Comparison of ENCODE assay signal across 24 cellular contexts in the genomic region with DNA sequence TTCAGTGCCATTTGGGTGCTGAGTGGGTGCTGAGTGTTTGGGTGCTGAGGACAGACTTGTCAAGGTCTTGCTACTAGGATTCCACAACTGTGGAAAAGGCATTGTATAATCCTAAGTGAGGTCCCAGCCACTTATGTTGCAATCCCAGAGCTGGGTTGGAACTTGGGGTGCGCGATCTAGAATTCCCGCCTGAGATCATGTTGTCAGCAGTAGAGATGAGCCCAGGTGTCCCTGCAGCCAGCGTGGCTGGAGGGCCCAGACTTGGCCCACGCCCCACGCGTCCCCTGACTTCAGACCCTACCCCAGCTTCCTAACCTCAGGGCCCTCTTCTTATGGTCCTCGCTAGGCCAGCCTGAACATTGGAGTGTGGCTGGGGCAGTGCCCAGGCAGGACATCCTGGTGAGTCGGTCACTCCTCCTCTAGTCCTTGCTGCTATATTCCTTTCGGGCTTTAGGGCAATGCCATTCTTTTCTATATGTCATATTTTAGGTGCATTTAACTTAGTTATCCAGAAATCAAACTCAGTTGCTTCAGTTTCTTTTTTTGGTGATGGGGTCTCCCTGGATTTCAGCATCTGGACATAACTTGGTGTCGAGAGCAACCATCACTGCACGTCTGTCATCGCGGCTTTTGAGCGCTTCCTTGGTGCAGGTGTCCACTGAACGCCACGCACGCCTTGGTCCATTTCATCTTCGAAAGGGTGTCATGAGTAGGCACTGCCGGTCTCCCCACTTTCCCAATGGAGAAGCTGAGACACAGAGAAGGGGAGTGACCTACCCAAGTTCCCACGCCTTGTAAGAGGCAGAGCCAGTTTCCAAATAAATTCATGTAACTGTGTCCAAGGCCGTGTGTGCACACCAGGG. TPM values are rescaled to one million over a fixed set of nuclear protein-coding genes. Genes with fewer than 3 reads are reported as not detected.
DNase-seq lines count a peak whose midpoint lies in the region; ATAC-seq and TF ChIP-seq lines count a peak whose summit lies in the region.
"Had no signal": no experiment of that assay in that cellular context is flagged by ENCODE, and none has a peak within 500 bp of the region (broad histone marks: within the 10 kb centered on the region; RNA-seq: fewer than 3 reads in every experiment).

No MANE protein-coding gene starts in this region.

- H3K27ac ChIP-seq in RWPE2 (ENCODE audit: poor library complexity, severe bottlenecking), result no peak overlapping the region
- no peak overlapping the region for H3K27ac ChIP-seq in spleen
- H3K27ac ChIP-seq: C4-2B, upper lobe of left lung had no signal

- H3K4me1 ChIP-seq in RWPE2 (ENCODE audit: insufficient read depth, poor library complexity, severe bottlenecking), result no peaks in the 10 kb centered on the region
- H3K4me1 ChIP-seq in spleen, result no peaks in the 10 kb centered on the region
- H3K4me1 ChIP-seq: upper lobe of left lung had no signal

- H3K4me3 ChIP-seq in RWPE2 (ENCODE audit: severe bottlenecking) (no peak overlapping the region), spleen (no peak overlapping the region)
- H3K4me3 ChIP-seq: K562, lung, upper lobe of left lung had no signal

- H3K9me3 ChIP-seq in RWPE2 (ENCODE audit: severe bottlenecking) (no peaks in the 10 kb centered on the region), spleen (peaks cover 0 to 9% (median 0%) of the 10 kb centered on the region in 8 donors)
- H3K9me3 ChIP-seq: upper lobe of left lung had no signal

- no peaks in the 10 kb centered on the region for H3K36me3 Mint-ChIP-seq in glutamatergic neuron (ENCODE audit: unreplicated experiment)
- H3K36me3 Mint-ChIP-seq: activated naive CD8-positive, alpha-beta T cell treated with anti-CD3 and anti-CD28 coated beads for 36 hours had no signal

- H3K4me3 Mint-ChIP-seq in glutamatergic neuron (ENCODE audit: unreplicated experiment), result no peak overlapping the region
- H3K4me3 Mint-ChIP-seq: activated naive CD8-positive, alpha-beta T cell treated with anti-CD3 and anti-CD28 coated beads for 36 hours; nephron had no signal

- DNase-seq in HT-29 (ENCODE audit: low spot score) (peak; percentile 19), RWPE2 (ENCODE audit: low spot score) (peak; percentile 38), glutamatergic neuron (peak; percentile 9), spleen (peak; percentile 59), COLO829 (ENCODE audit: low spot score) (no peak), retina (no peak)
- DNase-seq: activated naive CD8-positive, alpha-beta T cell treated with anti-CD3 and anti-CD28 coated beads for 36 hours; activated T-cell treated with anti-CD3 and anti-CD28 coated beads for 4 hours; Calu3; central memory CD4-positive, alpha-beta T cell; GOT3; NCI-H2029 treated with DMSO at 0.1 percent for 48 hours; NCI-H345; stimulated activated CD4-positive, alpha-beta T cell treated with anti-CD3 and anti-CD28 coated beads, Interleukin-2, amount 100 ng/mL, for 48 hours had no signal

- no peak for TF ChIP-seq POLR2A in spleen (IDR thresholded peaks at IDR 0.05)

- TF ChIP-seq CTCF in RWPE2 (IDR thresholded peaks at IDR 0.05; ENCODE audit: poor library complexity, severe bottlenecking) (no peak), glutamatergic neuron (IDR thresholded peaks at IDR 0.05; ENCODE audit: partially characterized antibody, unreplicated experiment) (no peak), spleen (IDR thresholded peaks at IDR 0.05 in 8 of 11, conservative IDR thresholded peaks at IDR 0.05 in 3 of 11) (no peak)

- WGBS in spleen, 5 donors, result 92 to 94% (median 94%) methylated on average over 22 of the region's 22 CpGs

- H3K27ac Mint-ChIP-seq in glutamatergic neuron (ENCODE audit: unreplicated experiment), result no peak overlapping the region
- H3K27ac Mint-ChIP-seq: activated naive CD8-positive, alpha-beta T cell treated with anti-CD3 and anti-CD28 coated beads for 36 hours; nephron had no signal

- H3K36me3 ChIP-seq in RWPE2 (ENCODE audit: low read depth) (no peaks in the 10 kb centered on the region), spleen (peaks cover 0 to 11% (median 0%) of the 10 kb centered on the region in 6 donors)

- H3K9me3 Mint-ChIP-seq in glutamatergic neuron (ENCODE audit: unreplicated experiment), result peaks cover 2% of the 10 kb centered on the region
- H3K9me3 Mint-ChIP-seq: activated naive CD8-positive, alpha-beta T cell treated with anti-CD3 and anti-CD28 coated beads for 36 hours; nephron had no signal

- ATAC-seq in RWPE2 (ENCODE audit: low read depth) (no peak), HG03108 (IDR thresholded peaks at IDR 0.05; ENCODE audit: unreplicated experiment) (no peak), GM18517 (IDR thresholded peaks at IDR 0.05; ENCODE audit: unreplicated experiment) (no peak)
- ATAC-seq: K562, SK-N-SH treated with all-trans-retinoic acid at 6 μM for 48 hours had no signal

- H3K27me3 Mint-ChIP-seq in glutamatergic neuron (ENCODE audit: unreplicated experiment), result peaks cover 3% of the 10 kb centered on the region
- H3K27me3 Mint-ChIP-seq: activated naive CD8-positive, alpha-beta T cell treated with anti-CD3 and anti-CD28 coated beads for 36 hours had no signal

- intact Hi-C loops in spleen (cut with DNase I; ENCODE audit: low total_unique reads), result loop anchor here (10.0 kb wide), 1 partner anchor 166 kb away; no protein-coding TSS in a partner anchor

- H3K27me3 ChIP-seq in RWPE2 (ENCODE audit: insufficient read depth, poor library complexity, severe bottlenecking) (peaks cover 4% of the 10 kb centered on the region), spleen (replicated peaks in 1 of 7) (peaks cover 0 to 4% (median 0%) of the 10 kb centered on the region in 7 donors)
- H3K27me3 ChIP-seq: upper lobe of left lung had no signal

- peaks cover 1% of the 10 kb centered on the region for H3K4me1 Mint-ChIP-seq in glutamatergic neuron (ENCODE audit: low read depth, unreplicated experiment)
- H3K4me1 Mint-ChIP-seq: activated naive CD8-positive, alpha-beta T cell treated with anti-CD3 and anti-CD28 coated beads for 36 hours had no signal

RNA-seq across cellular contexts. Expression of a gene that starts 46.4 kb away (rescaled TPM):
- total RNA-seq in HT-29 (2014; rRNA removed; shearing (Covaris generic)), result not detected in 2 replicates
- not detected for total RNA-seq in glutamatergic neuron (ENCODE audit: unreplicated experiment)
- total RNA-seq in spleen, result not detected
- under 1 TPM in 1 of 3 donors, not detected in 2; 0.03 TPM for polyA plus RNA-seq in spleen
- total RNA-seq: astrocyte, Calu3, K562, MCF 10A had no signal
- polyA plus RNA-seq: K562 had no signal

Comparison
In these comparisons a context has a peak if more than half of its experiments do, and no peak if none do; other contexts are left out.
1. DNase-seq: peak in HT-29 (single experiment), RWPE2 (single experiment), glutamatergic neuron (single experiment) and spleen (single experiment); none in COLO829 (single experiment) and retina (single experiment).